9 cellular contexts compared by ENCODE assay signal in the genomic region with DNA sequence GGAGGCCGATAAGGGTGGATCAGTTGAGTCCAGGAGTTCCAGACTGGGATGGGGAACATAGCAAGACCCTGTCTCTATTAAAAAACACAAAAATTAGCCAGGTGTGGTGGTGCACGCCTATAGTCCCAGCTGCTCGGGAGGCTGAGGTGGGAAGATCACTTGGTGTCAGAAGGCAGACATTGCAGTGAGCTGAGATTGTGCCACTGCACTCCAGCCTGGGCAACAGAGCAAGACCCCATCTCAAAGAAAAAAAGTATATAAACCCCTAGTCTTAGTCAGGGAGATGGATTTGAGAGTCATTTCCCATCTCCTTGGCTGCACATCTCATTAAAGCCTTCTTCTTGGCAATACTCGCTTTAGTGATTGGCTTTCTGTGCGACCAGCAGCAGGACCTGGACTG. TPM values are rescaled to one million over a fixed set of nuclear protein-coding genes. Genes with fewer than 3 reads are reported as not detected.
DNase-seq lines count a peak whose midpoint lies in the region; ATAC-seq, FAIRE-seq and TF ChIP-seq lines count a peak whose summit lies in the region.
"Not testable (repeated sequence)": the region's sequence is repeated elsewhere in the genome, so short reads cannot be mapped to it uniquely, and the experiment has no call there.
"Had no signal": no experiment of that assay in that cellular context is flagged by ENCODE, and none has a peak within 500 bp of the region (broad histone marks: within the 10 kb centered on the region; RNA-seq: fewer than 3 reads in every experiment).

No MANE protein-coding gene starts in this region.

- H2BK12ac ChIP-seq in H1 (ENCODE audit: low read depth, low read length); mesenchymal stem cell (ENCODE audit: low read length in 2 of 2): not testable (repeated sequence)

- peaks cover 12 to 17% of the 10 kb centered on the region in 2 experiments; a peak in 3 of 4 replicates for H3K36me3 ChIP-seq in HCT116 (ENCODE audit: control insufficient read depth in 1 of 2, insufficient read depth in 2 of 2, low read length in 2 of 2)
- H3K36me3 ChIP-seq in GM12878 (ENCODE audit: control insufficient read depth in 2 of 2, insufficient read depth in 2 of 2, low read length in 1 of 2) = peaks cover 3 to 12% of the 10 kb centered on the region in 2 experiments; a peak in 3 of 4 replicates
- peaks cover 17 to 33% (median 27%) of the 10 kb centered on the region in 4 experiments; a peak in 7 of 8 replicates for H3K36me3 ChIP-seq in H1 (ENCODE audit: control insufficient read depth in 2 of 4, insufficient read depth in 4 of 4, low read length in 3 of 4)
- H3K36me3 ChIP-seq in mesenchymal stem cell (ENCODE audit: control insufficient read depth in 1 of 2, insufficient read depth in 2 of 2, low read depth in 1 of 2, low read length in 2 of 2) = peaks cover 35 to 37% of the 10 kb centered on the region in 2 experiments

- POLR2A ChIA-PET in HCT116 (lab: Charles Lee); GM12878 (lab: Charles Lee): not testable (repeated sequence)
- POLR2A ChIA-PET in H1 (lab: Charles Lee; ENCODE audit: partially characterized antibody) = interaction anchor here (0.8 to 3.2 kb wide), 2 partner anchors 9 to 30 kb away, joined by 3 to 12 read pairs; no protein-coding TSS in a partner anchor

- not testable (repeated sequence) for H2AFZ ChIP-seq in HCT116 (ENCODE audit: low read depth, low read length, poor library complexity, severe bottlenecking); GM12878 (ENCODE audit: control insufficient read depth, low read depth, low read length); H1 (ENCODE audit: low read length); mesenchymal stem cell (ENCODE audit: low read depth, low read length)

- in situ Hi-C loops in GM12878 (cut with MboI) = not testable (repeated sequence)

- H3K27ac Mint-ChIP-seq in Calu3 (ENCODE audit: unreplicated experiment) = peak overlapping the region; percentile 15

- H3K56ac ChIP-seq in H1 (replicated peaks; ENCODE audit: insufficient read length, low read depth, low read length) = not testable (repeated sequence)

- ATAC-seq in HCT116 = peak; percentile 18; the same call in 1 of the 2 replicates
- ATAC-seq in GM12878 = not testable (repeated sequence)

- TF ChIP-seq EP300 in GM12878 (IDR thresholded peaks at IDR 0.05; ENCODE audit: borderline replicate concordance in 1 of 2, control insufficient read depth in 1 of 2, low read depth in 2 of 2, low read length in 2 of 2); H1 (IDR thresholded peaks at IDR 0.05; ENCODE audit: borderline replicate concordance in 1 of 2, low read depth in 2 of 2, low read length in 2 of 2): not testable (repeated sequence)

- RAD21 ChIA-PET in HCT116 (lab: Charles Lee; ENCODE audit: low non-redundant PET in 1 of 2, low total read pairs in 2 of 2, uncharacterized antibody in 2 of 2, unreplicated experiment in 2 of 2); GM12878 (lab: Charles Lee; ENCODE audit: unreplicated experiment): not testable (repeated sequence)

- not testable (repeated sequence) for H3K4me1 Mint-ChIP-seq in Calu3 (ENCODE audit: low read depth, unreplicated experiment)

- H3K36me3 Mint-ChIP-seq in Calu3 (ENCODE audit: insufficient read depth, unreplicated experiment) = peaks cover 56% of the 10 kb centered on the region

- intact Hi-C loops in Calu3 (cut with micrococcal nuclease; ENCODE audit: unreplicated experiment); HCT116 (cut with micrococcal nuclease); GM12878 (cut with micrococcal nuclease; ENCODE audit: unreplicated experiment): not testable (repeated sequence)

- not testable (repeated sequence) for H3K4me2 ChIP-seq in HCT116 (ENCODE audit: low read length); GM12878 (ENCODE audit: control insufficient read depth, insufficient read depth); H1 (ENCODE audit: insufficient read depth in 1 of 2, low read depth in 2 of 2, low read length in 2 of 2); mesenchymal stem cell (ENCODE audit: low read length, poor library complexity, severe bottlenecking)

- H3K4me1 ChIP-seq in HCT116 (ENCODE audit: control insufficient read depth in 1 of 2, insufficient read depth in 2 of 2, low read length in 2 of 2); GM12878 (ENCODE audit: control insufficient read depth, insufficient read depth, low read length); H1 (replicated peaks in 1 of 4; ENCODE audit: control insufficient read depth in 3 of 4, insufficient read depth in 4 of 4, low read length in 3 of 4); mesenchymal stem cell (ENCODE audit: control insufficient read depth, insufficient read depth, low read depth, low read length): not testable (repeated sequence)

- SMC1A ChIA-PET in GM12878 (lab: Charles Lee; ENCODE audit: uncharacterized antibody, unreplicated experiment) = not testable (repeated sequence)

- not testable (repeated sequence) for TF ChIP-seq RAD21 in HCT116 (IDR thresholded peaks at IDR 0.05; ENCODE audit: low read depth); GM12878 (IDR thresholded peaks at IDR 0.05; ENCODE audit: insufficient read depth, low read depth, low read length); H1 (IDR thresholded peaks at IDR 0.05 in 1 of 2, conservative IDR thresholded peaks at IDR 0.05 in 1 of 2; ENCODE audit: low read depth in 2 of 2, low read length in 2 of 2)

- not testable (repeated sequence) for TF ChIP-seq CTCF in Calu3 (IDR thresholded peaks at IDR 0.05; ENCODE audit: unreplicated experiment); HCT116 (IDR thresholded peaks at IDR 0.05 in 2 of 3, conservative IDR thresholded peaks at IDR 0.05 in 1 of 3; ENCODE audit: borderline replicate concordance in 1 of 3, insufficient read depth in 1 of 3, low read depth in 2 of 3, low read length in 2 of 3); GM12878 (IDR thresholded peaks at IDR 0.05 in 2 of 3, conservative IDR thresholded peaks at IDR 0.05 in 1 of 3; ENCODE audit: control insufficient read depth in 2 of 3, extremely low read depth in 1 of 3, insufficient read depth in 1 of 3, low read depth in 3 of 3, low read length in 3 of 3); H1 (IDR thresholded peaks at IDR 0.05; ENCODE audit: control extremely low read depth in 1 of 3, insufficient read depth in 1 of 3, low read depth in 1 of 3, low read length in 3 of 3)

- H3K23me2 ChIP-seq in H1 (ENCODE audit: low read depth, low read length) = not testable (repeated sequence)

- H2BK120ac ChIP-seq in H1 (replicated peaks; ENCODE audit: low read depth, low read length); mesenchymal stem cell (ENCODE audit: low read depth, low read length): not testable (repeated sequence)

- H3K79me1 ChIP-seq in H1 (ENCODE audit: low read depth, low read length); mesenchymal stem cell (replicated peaks; ENCODE audit: low read length, poor library complexity, severe bottlenecking): not testable (repeated sequence)

- H4K20me1 ChIP-seq in HCT116 (ENCODE audit: insufficient read depth); GM12878 (ENCODE audit: control insufficient read depth, insufficient read depth); H1 (replicated peaks in 1 of 2; ENCODE audit: control insufficient read depth in 1 of 2, insufficient read depth in 2 of 2, low read length in 2 of 2): not testable (repeated sequence)

- CTCF ChIA-PET in Calu3 (lab: Charles Lee) (interaction anchor here (0.7 kb wide), 1 partner anchor 90 kb away, joined by 5 read pairs; no protein-coding TSS in a partner anchor), GM12878 (lab: Yijun Ruan, JAX) (interaction anchor here (1.3 kb wide), 1 partner anchor 89 kb away, joined by 5 read pairs; no protein-coding TSS in a partner anchor), H1 (lab: Charles Lee; ENCODE audit: partially characterized antibody) (interaction anchor here (0.6 to 1.9 kb wide), 4 partner anchors 11 to 969 kb away, joined by 3 to 5 read pairs (median 4); no protein-coding TSS in a partner anchor)
- CTCF ChIA-PET in HCT116 (lab: Charles Lee) = not testable (repeated sequence)

- not testable (repeated sequence) for H3K4me3 ChIP-seq in HCT116 (replicated peaks in 1 of 2; ENCODE audit: low read depth in 1 of 2, low read length in 2 of 2); GM12878; H1 (ENCODE audit: extremely low read depth in 1 of 4, insufficient read depth in 2 of 4, low read depth in 3 of 4, low read length in 4 of 4); mesenchymal stem cell (ENCODE audit: insufficient read depth in 1 of 2, low read depth in 1 of 2, low read length in 2 of 2)

- not testable (repeated sequence) for H3K9me3 ChIP-seq in HCT116 (ENCODE audit: control insufficient read depth in 1 of 2, insufficient read depth in 1 of 2, low read depth in 1 of 2, low read length in 2 of 2); GM12878 (replicated peaks; ENCODE audit: control insufficient read depth, insufficient read depth, low read length); H1 (ENCODE audit: insufficient read depth in 2 of 2, low read depth in 1 of 2, low read length in 1 of 2); mesenchymal stem cell (ENCODE audit: control insufficient read depth, low read length)

- H3K4me3 Mint-ChIP-seq in Calu3 (ENCODE audit: low read depth, unreplicated experiment) = not testable (repeated sequence)

- not testable (repeated sequence) for H3K23ac ChIP-seq in H1 (ENCODE audit: insufficient read length); mesenchymal stem cell (ENCODE audit: low read length in 2 of 2)

- H4K5ac ChIP-seq in H1 (ENCODE audit: insufficient read length, low read depth, low read length) = not testable (repeated sequence)

- BruUV-seq in Calu3 (replicated peaks; lab: Mats Ljungman, UMichigan); HCT116 (replicated peaks; lab: Mats Ljungman, UMichigan); GM12878 (replicated peaks; lab: Mats Ljungman, UMichigan): not testable (repeated sequence)

- not testable (repeated sequence) for H3K14ac ChIP-seq in H1 (ENCODE audit: insufficient read length); mesenchymal stem cell (ENCODE audit: low read length in 2 of 2)

- FAIRE-seq in GM12878 (lab: Jason Lieb, UNC) = peak; percentile 75
- not testable (repeated sequence) for FAIRE-seq in H1 (lab: Jason Lieb, UNC)

- H2BK15ac ChIP-seq in H1 (ENCODE audit: low read length); mesenchymal stem cell (ENCODE audit: low read depth, poor library complexity, severe bottlenecking): not testable (repeated sequence)

- H3K9me2 ChIP-seq in HCT116 (ENCODE audit: insufficient read depth) = not testable (repeated sequence)

- not testable (repeated sequence) for H3K9me3 Mint-ChIP-seq in Calu3 (ENCODE audit: low read depth, unreplicated experiment)

- H3K4ac ChIP-seq in H1 (replicated peaks; ENCODE audit: insufficient read length, low read depth, low read length); mesenchymal stem cell (ENCODE audit: low read depth in 1 of 2, low read length in 2 of 2): not testable (repeated sequence)

- not testable (repeated sequence) for H2BK20ac ChIP-seq in H1 (ENCODE audit: low read length)

- not testable (repeated sequence) for H2AK5ac ChIP-seq in H1 (ENCODE audit: low read depth, low read length); mesenchymal stem cell (ENCODE audit: low read length, severe bottlenecking)

- DNase-seq in Calu3; HCT116 (ENCODE audit: low read depth, low spot score); GM12878 (ENCODE audit: low read depth, low spot score); H1 (ENCODE audit: low read depth in 1 of 2, low spot score in 2 of 2); mesenchymal stem cell: not testable (repeated sequence)

- H4K8ac ChIP-seq in H1 (ENCODE audit: extremely low read depth, insufficient read depth, low read length); mesenchymal stem cell (ENCODE audit: low read length): not testable (repeated sequence)

- TF ChIP-seq POLR2A in HCT116 (IDR thresholded peaks at IDR 0.05; ENCODE audit: borderline replicate concordance, extremely low read depth, insufficient read depth, insufficient read length); GM12878 (IDR thresholded peaks at IDR 0.05; ENCODE audit: low read depth, low read length): not testable (repeated sequence)
- peak; percentile 10 to 14; a peak in 1 of 3 replicates for TF ChIP-seq POLR2A in H1 (IDR thresholded peaks at IDR 0.05; ENCODE audit: control extremely low read depth in 1 of 2, low read depth in 2 of 2, low read length in 2 of 2)

- WGBS in GM12878 (ENCODE audit: insufficient coverage, insufficient replicate concordance, low lambda C conversion rate, missing lambda C conversion rate) = 57% methylated on average over 5 of the region's 5 CpGs
- WGBS in H1 (ENCODE audit: extremely low coverage in 1 of 2, insufficient coverage in 1 of 2, insufficient read length in 1 of 2, insufficient replicate concordance in 2 of 2, low coverage in 1 of 2, low lambda C conversion rate in 2 of 2, missing lambda C conversion rate in 1 of 2), 2 experiments = 90% methylated on average over 5 of the region's 5 CpGs; no CpG with 5 or more reads in 1 of the 2 experiments
- WGBS in mesenchymal stem cell = 100% methylated on average over 1 of the region's 5 CpGs

- H3K18ac ChIP-seq in H1 (ENCODE audit: extremely low read depth, low read length); mesenchymal stem cell (ENCODE audit: low read depth in 1 of 2, low read length in 2 of 2): not testable (repeated sequence)

- H3K9ac ChIP-seq in HCT116 (ENCODE audit: low read length); GM12878 (ENCODE audit: control insufficient read depth, insufficient read depth, low read length); H1 (replicated peaks in 1 of 4; ENCODE audit: extremely low read depth in 1 of 4, low read depth in 3 of 4, low read length in 3 of 4): not testable (repeated sequence)
- peak overlapping the region; percentile 71 for H3K9ac ChIP-seq in mesenchymal stem cell (ENCODE audit: low read length)

- not testable (repeated sequence) for H2BK5ac ChIP-seq in H1 (ENCODE audit: low read depth, low read length); mesenchymal stem cell (ENCODE audit: low read depth, low read length, poor library complexity, severe bottlenecking)

- peaks cover 15% of the 10 kb centered on the region for H3K27me3 Mint-ChIP-seq in Calu3 (ENCODE audit: unreplicated experiment)

- not testable (repeated sequence) for H3K27ac ChIP-seq in HCT116 (ENCODE audit: low read depth, low read length); GM12878 (ENCODE audit: control insufficient read depth, insufficient read depth); H1 (ENCODE audit: low read depth, low read length); mesenchymal stem cell (ENCODE audit: low read length, poor library complexity, severe bottlenecking)

- not testable (repeated sequence) for H3K79me2 ChIP-seq in HCT116 (ENCODE audit: insufficient read depth, low read length); GM12878 (ENCODE audit: control insufficient read depth, insufficient read depth, low read length); H1 (ENCODE audit: control insufficient read depth in 1 of 2, insufficient read depth in 2 of 2, low read length in 2 of 2)

- H3K27me3 ChIP-seq in HCT116 (ENCODE audit: insufficient read depth, low read length); GM12878 (replicated peaks in 1 of 2; ENCODE audit: control insufficient read depth in 2 of 2, insufficient read depth in 2 of 2, low read length in 1 of 2); H1 (replicated peaks in 1 of 4; ENCODE audit: control insufficient read depth in 3 of 4, extremely low read depth in 1 of 4, insufficient read depth in 3 of 4, low read length in 3 of 4); mesenchymal stem cell (ENCODE audit: control insufficient read depth in 1 of 2, insufficient read depth in 1 of 2, low read length in 2 of 2): not testable (repeated sequence)

- H4K91ac ChIP-seq in H1 (replicated peaks; ENCODE audit: insufficient read length, low read length); mesenchymal stem cell (ENCODE audit: low read length): not testable (repeated sequence)

RNA-seq across cellular contexts. Expression of a gene that starts 34.8 kb away (rescaled TPM):
- total RNA-seq in Calu3 (2022) (51.4 and 51.6 TPM in 2 replicates), HCT116 (2021; ENCODE audit: unreplicated experiment) (30.5 TPM), GM12878 (2014; rRNA removed) (11.1 and 15.9 TPM in 2 replicates), GM12878 (2014; rRNA removed; fragmentation: Illumina TruSeq; extraction: Trizol) (5.6 and 5.7 TPM in 2 replicates), GM12878 (2021) (14.3 and 16.9 TPM in 2 replicates)
- polyA plus RNA-seq in HCT116 (2012) = 17.8 and 18.5 TPM in 2 replicates
- 56.8 and 61.6 TPM in 2 replicates for total RNA-seq in GM12878 (2013; cell fraction: nucleolus; rRNA removed)
- polyA plus RNA-seq in GM12878 (2011; ENCODE audit: low read depth) = 2.8 TPM
- polyA plus RNA-seq in GM12878 (2011; rRNA removed) (2.6 and 5.9 TPM in 2 replicates), GM12878 (2014; fragmentation: Illumina TruSeq; extraction: Trizol) (2.3 and 5.5 TPM in 2 replicates), GM12878 (2014; fragmentation: Nextera tagmentation; extraction: Ambion mirVana) (under 1 TPM; 0.19 to 0.37 TPM), GM12878 (2014; rRNA removed) (15.2 and 19.3 TPM in 2 replicates), GM12878 (2016; fragmentation: Nextera tagmentation; extraction: Ambion mirVana) (10 to 100 TPM; 15.7 to 16.7 TPM), H1 (2011; rRNA removed) (17.5 and 27.2 TPM in 2 replicates)
- polyA plus RNA-seq in GM12878 (2011; cell fraction: cytosol; rRNA removed) = 6.4 and 10.5 TPM in 2 replicates
- polyA plus RNA-seq in GM12878 (2011; cell fraction: nucleus; rRNA removed) = 58.1 and 60.3 TPM in 2 replicates
- 7.0 and 10.0 TPM in 2 replicates for polyA plus RNA-seq in GM12878 (2012)
- polyA minus RNA-seq in GM12878 (2011; rRNA and poly(A)+ RNA removed) = 6.4 and 12.9 TPM in 2 replicates
- polyA minus RNA-seq in GM12878 (2011; cell fraction: cytosol; rRNA and poly(A)+ RNA removed) = 6.5 and 6.7 TPM in 2 replicates
- 15.4 and 23.4 TPM in 2 replicates for polyA minus RNA-seq in GM12878 (2011; cell fraction: nucleus; rRNA and poly(A)+ RNA removed)
- 24.1 and 24.3 TPM in 2 replicates for total RNA-seq in H1 (2021; fragmentation: NEBNext Ultra II Directional; extraction: Animal tissue kit (Norgen Biotek cat#: 25700))
- 20.5 TPM for polyA plus RNA-seq in H1 (2011; cell fraction: cytosol; rRNA removed)
- polyA plus RNA-seq in H1 (2011; cell fraction: nucleus; rRNA removed) = 78.3 TPM
- 16.6 to 25.5 TPM (median 22.8 TPM) in 4 replicates for polyA plus RNA-seq in H1 (2012, experiment 1 of 2)
- polyA plus RNA-seq in H1 (2012, experiment 2 of 2) = 14.0 TPM
- polyA plus RNA-seq in H1 (2013, experiment 1 of 2) = 15.8 TPM
- 15.5 TPM for polyA plus RNA-seq in H1 (2013, experiment 2 of 2)
- polyA minus RNA-seq in H1 (2011; rRNA and poly(A)+ RNA removed) = 14.8 and 17.6 TPM in 2 replicates
- polyA minus RNA-seq in H1 (2011; cell fraction: cytosol; rRNA and poly(A)+ RNA removed) = 21.8 TPM
- polyA minus RNA-seq in H1 (2011; cell fraction: nucleus; rRNA and poly(A)+ RNA removed) = 31.7 TPM
- 5.8 TPM for polyA plus RNA-seq in mesenchymal stem cell (2013, experiment 1 of 2)
- polyA plus RNA-seq in mesenchymal stem cell (2013, experiment 2 of 2) = 5.7 TPM

RNA-seq across cellular contexts. Expression of a gene that starts 35.4 kb away (rescaled TPM):
- total RNA-seq in Calu3 (2022) (0.87 and 2.0 TPM in 2 replicates), HCT116 (2021; ENCODE audit: unreplicated experiment) (35.8 TPM), GM12878 (2014; rRNA removed) (not detected in 2 replicates), GM12878 (2014; rRNA removed; fragmentation: Illumina TruSeq; extraction: Trizol) (not detected in 2 replicates), GM12878 (2021) (0.21 TPM in 1 of 2 replicates, not detected in the other)
- 27.7 and 31.2 TPM in 2 replicates for polyA plus RNA-seq in HCT116 (2012)
- not detected in 2 replicates for total RNA-seq in GM12878 (2013; cell fraction: nucleolus; rRNA removed)
- not detected for polyA plus RNA-seq in GM12878 (2011; ENCODE audit: low read depth)
- polyA plus RNA-seq in GM12878 (2011; rRNA removed) (0.05 TPM in 1 of 2 replicates, not detected in the other), GM12878 (2014; fragmentation: Illumina TruSeq; extraction: Trizol) (not detected in 2 replicates), GM12878 (2014; fragmentation: Nextera tagmentation; extraction: Ambion mirVana) (not detected), GM12878 (2014; rRNA removed) (not detected in 2 replicates), GM12878 (2016; fragmentation: Nextera tagmentation; extraction: Ambion mirVana) (under 1 TPM in 1 of 2 experiments, not detected in 1; 0.23 TPM), H1 (2011; rRNA removed) (24.5 and 34.0 TPM in 2 replicates)
- 0.13 TPM in 1 of 2 replicates, not detected in the other for polyA plus RNA-seq in GM12878 (2011; cell fraction: cytosol; rRNA removed)
- 0.07 TPM in 1 of 2 replicates, not detected in the other for polyA plus RNA-seq in GM12878 (2011; cell fraction: nucleus; rRNA removed)
- not detected in 2 replicates for polyA plus RNA-seq in GM12878 (2012)
- polyA minus RNA-seq in GM12878 (2011; rRNA and poly(A)+ RNA removed) = not detected in 2 replicates
- polyA minus RNA-seq in GM12878 (2011; cell fraction: cytosol; rRNA and poly(A)+ RNA removed) = not detected in 2 replicates
- not detected in 2 replicates for polyA minus RNA-seq in GM12878 (2011; cell fraction: nucleus; rRNA and poly(A)+ RNA removed)
- 27.4 and 28.2 TPM in 2 replicates for total RNA-seq in H1 (2021; fragmentation: NEBNext Ultra II Directional; extraction: Animal tissue kit (Norgen Biotek cat#: 25700))
- 25.2 TPM for polyA plus RNA-seq in H1 (2011; cell fraction: cytosol; rRNA removed)
- polyA plus RNA-seq in H1 (2011; cell fraction: nucleus; rRNA removed) = 40.6 TPM
- polyA plus RNA-seq in H1 (2012, experiment 1 of 2) = 21.5 to 39.7 TPM (median 35.7 TPM) in 4 replicates
- 30.6 TPM for polyA plus RNA-seq in H1 (2012, experiment 2 of 2)
- polyA plus RNA-seq in H1 (2013, experiment 1 of 2) = 36.7 TPM
- 36.5 TPM for polyA plus RNA-seq in H1 (2013, experiment 2 of 2)
- polyA minus RNA-seq in H1 (2011; rRNA and poly(A)+ RNA removed) = 11.1 TPM in 2 replicates
- 12.3 TPM for polyA minus RNA-seq in H1 (2011; cell fraction: cytosol; rRNA and poly(A)+ RNA removed)
- 11.0 TPM for polyA minus RNA-seq in H1 (2011; cell fraction: nucleus; rRNA and poly(A)+ RNA removed)
- polyA plus RNA-seq in mesenchymal stem cell (2013, experiment 1 of 2) = 44.6 TPM
- polyA plus RNA-seq in mesenchymal stem cell (2013, experiment 2 of 2) = 40.4 TPM
- total RNA-seq: CD8-positive, alpha-beta T cell had no signal

RNA-seq across cellular contexts. Expression of a gene that starts 51.9 kb away (rescaled TPM):
- total RNA-seq in Calu3 (2022) = 0.31 TPM in 1 of 2 replicates, not detected in the other
- 0.12 TPM for total RNA-seq in HCT116 (2021; ENCODE audit: unreplicated experiment)
- polyA plus RNA-seq in HCT116 (2012) = 0.04 and 0.25 TPM in 2 replicates
- not detected in 2 replicates for total RNA-seq in GM12878 (2013; cell fraction: nucleolus; rRNA removed)
- 0.11 TPM in 1 of 2 replicates, not detected in the other for total RNA-seq in GM12878 (2014; rRNA removed)
- total RNA-seq in GM12878 (2014; rRNA removed; fragmentation: Illumina TruSeq; extraction: Trizol) = not detected in 2 replicates
- not detected in 2 replicates for total RNA-seq in GM12878 (2021)
- polyA plus RNA-seq in GM12878 (2011; ENCODE audit: low read depth) = not detected
- 0.01 TPM in 1 of 2 replicates, not detected in the other for polyA plus RNA-seq in GM12878 (2011; rRNA removed)
- under 0.01 TPM in 1 of 2 replicates, not detected in the other for polyA plus RNA-seq in GM12878 (2011; cell fraction: cytosol; rRNA removed)
- 0.10 and 0.13 TPM in 2 replicates for polyA plus RNA-seq in GM12878 (2011; cell fraction: nucleus; rRNA removed)
- not detected in 2 replicates for polyA plus RNA-seq in GM12878 (2012)
- not detected in 2 replicates for polyA plus RNA-seq in GM12878 (2014; fragmentation: Illumina TruSeq; extraction: Trizol)
- not detected for polyA plus RNA-seq in GM12878 (2014; fragmentation: Nextera tagmentation; extraction: Ambion mirVana)
- polyA plus RNA-seq in GM12878 (2014; rRNA removed) = not detected in 2 replicates
- not detected for polyA plus RNA-seq in GM12878 (2016; fragmentation: Nextera tagmentation; extraction: Ambion mirVana)
- 0.07 TPM in 1 of 2 replicates, not detected in the other for polyA minus RNA-seq in GM12878 (2011; rRNA and poly(A)+ RNA removed)
- not detected in 2 replicates for polyA minus RNA-seq in GM12878 (2011; cell fraction: cytosol; rRNA and poly(A)+ RNA removed)
- polyA minus RNA-seq in GM12878 (2011; cell fraction: nucleus; rRNA and poly(A)+ RNA removed) = not detected in 2 replicates
- total RNA-seq in H1 (2021; fragmentation: NEBNext Ultra II Directional; extraction: Animal tissue kit (Norgen Biotek cat#: 25700)) = 0.15 TPM in 1 of 2 replicates, not detected in the other
- polyA plus RNA-seq in H1 (2011; rRNA removed) = 0.06 and 0.08 TPM in 2 replicates
- polyA plus RNA-seq in H1 (2011; cell fraction: cytosol; rRNA removed) = 0.16 TPM
- 0.46 TPM for polyA plus RNA-seq in H1 (2011; cell fraction: nucleus; rRNA removed)
- polyA plus RNA-seq in H1 (2012, experiment 1 of 2) = 0.08 to 0.18 TPM in 2 of 4 replicates, not detected in the others
- not detected for polyA plus RNA-seq in H1 (2012, experiment 2 of 2)
- polyA plus RNA-seq in H1 (2013, experiment 1 of 2) = 0.34 TPM
- 0.28 TPM for polyA plus RNA-seq in H1 (2013, experiment 2 of 2)
- polyA minus RNA-seq in H1 (2011; rRNA and poly(A)+ RNA removed) = 0.03 and 0.12 TPM in 2 replicates
- polyA minus RNA-seq in H1 (2011; cell fraction: cytosol; rRNA and poly(A)+ RNA removed) = not detected
- 1.3 TPM for polyA minus RNA-seq in H1 (2011; cell fraction: nucleus; rRNA and poly(A)+ RNA removed)
- not detected for polyA plus RNA-seq in mesenchymal stem cell (2013, experiment 1 of 2)
- not detected for polyA plus RNA-seq in mesenchymal stem cell (2013, experiment 2 of 2)
- total RNA-seq: CD8-positive, alpha-beta T cell; H9; HT-29 had no signal
- polyA plus RNA-seq: BJ had no signal
